ENCODE assay signal across 1 cellular context in the genomic region with DNA sequence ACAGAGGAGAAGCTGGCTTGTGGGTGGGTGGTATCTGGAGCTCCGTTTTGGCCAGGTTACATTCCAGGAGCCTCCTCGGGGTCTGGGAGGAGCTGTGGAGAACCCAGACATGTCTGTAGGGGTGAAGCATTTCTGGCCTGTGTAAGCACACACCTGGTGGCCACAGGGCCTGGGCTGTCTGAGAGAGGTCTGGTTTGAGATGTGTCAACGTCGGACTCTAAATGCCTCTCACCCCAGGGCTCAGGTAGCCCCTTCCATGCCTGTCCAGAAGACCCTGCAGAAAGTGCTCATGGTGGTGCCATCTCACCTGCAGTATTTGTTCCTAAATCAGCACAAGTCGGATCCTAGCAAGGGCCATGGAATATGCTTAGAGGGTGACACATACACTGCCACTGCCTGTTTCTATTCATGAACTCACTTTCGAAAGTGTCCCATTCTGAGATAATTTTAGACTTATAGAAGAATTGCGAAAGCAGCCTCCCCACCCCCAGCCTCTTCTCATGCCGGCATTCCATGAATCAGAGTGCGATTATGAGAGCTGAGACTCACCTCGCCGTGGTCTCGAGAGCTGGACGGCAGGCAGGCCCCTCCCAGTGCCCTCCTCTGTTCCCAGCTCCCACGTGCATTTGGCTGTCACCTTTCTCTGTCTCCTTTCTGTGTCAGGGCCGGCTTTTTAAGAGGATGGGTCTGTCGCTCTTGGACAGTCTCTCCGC.
TF ChIP-seq lines count a peak whose summit lies in the region.

No MANE protein-coding gene starts in this region.

TF ChIP-seq in HepG2, 621 proteins besides CTCF, POLR2A, EP300 and RAD21 (continued from another document):
- no peak for TF ChIP-seq XRCC5 (optimal IDR thresholded peaks at IDR 0.05; ENCODE audit: low read length)
- TF ChIP-seq SP2 (CRISPR knock-in tag; IDR thresholded peaks at IDR 0.05), result no peak
- no peak for TF ChIP-seq FOSL1 (CRISPR knock-in tag; IDR thresholded peaks at IDR 0.05; ENCODE audit: borderline replicate concordance)
- no peak for TF ChIP-seq ZNF782 (CRISPR knock-in tag; IDR thresholded peaks at IDR 0.05; ENCODE audit: borderline replicate concordance)
- TF ChIP-seq ZNF501 (CRISPR knock-in tag; IDR thresholded peaks at IDR 0.05), result no peak
